In the genomic region with DNA sequence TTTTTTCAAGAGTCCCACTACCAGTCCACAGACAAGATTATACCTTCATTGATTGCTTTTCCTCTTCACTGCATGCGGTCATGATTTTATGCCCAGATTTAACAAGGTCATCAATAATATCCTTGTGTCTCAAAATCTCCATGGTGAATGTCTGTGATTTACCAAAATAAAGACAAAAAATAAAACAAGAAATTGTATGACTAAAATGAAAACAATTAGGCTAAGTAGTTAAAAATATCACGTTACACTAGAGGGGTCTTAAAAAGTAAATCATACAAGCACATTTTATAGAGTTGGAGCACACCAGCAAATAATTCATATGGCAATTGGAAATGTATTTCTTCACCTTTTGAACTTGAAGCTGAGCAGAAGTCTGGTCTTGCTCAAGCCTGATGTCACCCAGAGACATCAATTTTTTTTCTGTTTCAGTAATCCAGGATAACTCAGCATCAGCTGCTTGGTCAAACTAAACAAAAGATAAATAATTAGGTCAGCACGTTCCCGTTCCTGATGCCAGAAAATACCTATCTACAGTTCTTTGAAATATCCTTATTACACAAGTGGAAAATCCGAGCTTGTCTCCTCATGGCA, we compare ENCODE assay signal across 11 cellular contexts.
A peak's percentile ranks its signal among the peaks of the same experiment; 100 is the strongest.
DNase-seq lines count a peak whose midpoint lies in the region; ATAC-seq and TF ChIP-seq lines count a peak whose summit lies in the region.
"Had no signal": no experiment of that assay in that cellular context is flagged by ENCODE, and none has a peak within 500 bp of the region (broad histone marks: within the 10 kb centered on the region; RNA-seq: fewer than 3 reads in every experiment).

No MANE protein-coding gene starts in this region.

- peak; percentile 14 to 53 for ATAC-seq in left cardiac atrium

- H3K4me3 ChIP-seq in tibial artery, result no peak overlapping the region

- DNase-seq in NCI-H1436 (lab: John Stamatoyannopoulos, UW) (peak; percentile 39), NCI-H1436 treated with DMSO at 0.1 percent for 48 hours (lab: John Stamatoyannopoulos, UW) (no peak), SK-N-DZ (ENCODE audit: low spot score) (peak; percentile 52), left cardiac atrium (no peak), tibial artery (no peak), NCI-H2196 treated with DMSO at 0.1 percent for 48 hours (lab: John Stamatoyannopoulos, UW; ENCODE audit: unreplicated experiment) (no peak)
- DNase-seq in activated T-cell treated with anti-CD3 and anti-CD28 coated beads, Interleukin-2, amount 50 U/mL, for 24 hours, result no peak
- no peak for DNase-seq in stimulated activated CD8-positive, alpha-beta memory T cell treated with anti-CD3 and anti-CD28 coated beads, Interleukin-4, amount 100 ng/mL, for 48 hours
- DNase-seq: activated T-cell treated with anti-CD3 and anti-CD28 coated beads, Interleukin-2, amount 50 U/mL, for 1 hour; stimulated activated CD4-positive, alpha-beta T cell treated with anti-CD3 and anti-CD28 coated beads, Interleukin-1b, Interleukin-23, amount 100 ng/mL, for 48 hours; stimulated activated naive CD4-positive, alpha-beta T cell had no signal

- H3K27ac ChIP-seq in tibial artery, result peak overlapping the region; percentile 15 to 60

- H3K4me1 ChIP-seq in tibial artery, result peaks cover 0 to 78% (median 30%) of the 10 kb centered on the region in 4 donors

- H3K4me1 Mint-ChIP-seq in activated T-cell treated with anti-CD3 and anti-CD28 coated beads, Interleukin-2, amount 50 U/mL, for 24 hours (ENCODE audit: low read depth), result no peaks in the 10 kb centered on the region

- H3K36me3 ChIP-seq in tibial artery, result peaks cover 29 to 57% (median 35%) of the 10 kb centered on the region in 3 donors

- no peak overlapping the region for H3K27ac Mint-ChIP-seq in activated T-cell treated with anti-CD3 and anti-CD28 coated beads, Interleukin-2, amount 50 U/mL, for 24 hours

- H3K36me3 Mint-ChIP-seq in activated T-cell treated with anti-CD3 and anti-CD28 coated beads, Interleukin-2, amount 50 U/mL, for 24 hours (ENCODE audit: low read depth), result no peaks in the 10 kb centered on the region

- H3K9me3 ChIP-seq in tibial artery, result no peaks in the 10 kb centered on the region

- no peaks in the 10 kb centered on the region for H3K27me3 Mint-ChIP-seq in activated T-cell treated with anti-CD3 and anti-CD28 coated beads, Interleukin-2, amount 50 U/mL, for 24 hours

- no peak overlapping the region for H3K4me3 Mint-ChIP-seq in activated T-cell treated with anti-CD3 and anti-CD28 coated beads, Interleukin-2, amount 50 U/mL, for 24 hours

- no peak for TF ChIP-seq CTCF in tibial artery (IDR thresholded peaks at IDR 0.05)

- no peaks in the 10 kb centered on the region for H3K27me3 ChIP-seq in tibial artery

- intact Hi-C loops in left cardiac atrium (cut with DNase I) (no loop called here), tibial artery (cut with DNase I; ENCODE audit: low total_unique reads) (no loop called here)

- H3K9me3 Mint-ChIP-seq in activated T-cell treated with anti-CD3 and anti-CD28 coated beads, Interleukin-2, amount 50 U/mL, for 24 hours, result peaks cover 16% of the 10 kb centered on the region

Comparison
In these comparisons a context has a peak if more than half of its experiments do, and no peak if none do; other contexts are left out.
1. DNase-seq: peak in NCI-H1436 (single experiment) and SK-N-DZ (single experiment); none in NCI-H1436 treated with DMSO at 0.1 percent for 48 hours (single experiment), left cardiac atrium (single experiment), tibial artery (0 of 2), activated T-cell treated with anti-CD3 and anti-CD28 coated beads, Interleukin-2, amount 50 U/mL, for 24 hours (single experiment), stimulated activated CD8-positive, alpha-beta memory T cell treated with anti-CD3 and anti-CD28 coated beads, Interleukin-4, amount 100 ng/mL, for 48 hours (single experiment) and NCI-H2196 treated with DMSO at 0.1 percent for 48 hours (single experiment).